8 cellular contexts compared by ENCODE assay signal in the genomic region with DNA sequence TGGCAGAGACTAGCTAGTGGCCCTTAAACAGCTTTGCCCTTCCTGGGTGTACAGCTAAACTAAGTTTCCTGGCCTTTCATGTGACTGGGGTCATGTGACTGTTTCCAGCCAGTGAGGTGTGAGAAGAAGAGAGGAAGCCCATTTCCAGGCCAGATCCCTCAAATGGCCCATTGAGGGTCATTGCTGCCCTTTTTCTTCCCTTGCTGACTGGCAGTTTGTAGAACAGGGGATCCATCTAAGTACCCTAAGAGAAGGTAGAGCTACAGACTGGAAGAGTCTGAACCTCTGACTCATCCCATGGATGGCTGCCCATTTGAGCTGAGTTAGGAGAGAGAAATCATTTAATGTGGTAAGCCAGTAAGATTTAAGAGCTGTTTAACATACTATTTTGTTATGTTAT. TPM values are rescaled to one million over a fixed set of nuclear protein-coding genes. Genes with fewer than 3 reads are reported as not detected.
A peak's percentile ranks its signal among the peaks of the same experiment; 100 is the strongest.
DNase-seq lines count a peak whose midpoint lies in the region; ATAC-seq, FAIRE-seq and TF ChIP-seq lines count a peak whose summit lies in the region.

No MANE protein-coding gene starts in this region.

- DNase-seq in SIG-M5 treated with dmso at 0.1 percent for 504 hours (lab: John Stamatoyannopoulos, UW; ENCODE audit: unreplicated experiment): peak; percentile 29
- DNase-seq in SIG-M5 (lab: John Stamatoyannopoulos, UW): no peak
- DNase-seq in RCC 7860 (ENCODE audit: low spot score): peak; percentile 79
- DNase-seq in prostate gland (ENCODE audit: low spot score): peak; percentile 54
- DNase-seq in GM13977 (ENCODE audit: low spot score): no peak
- DNase-seq in NCI-H146 (lab: John Stamatoyannopoulos, UW): no peak

- in situ Hi-C loops in GM13977 (cut with MboI; ENCODE audit: low pct_unique_long_range_greater_than_20kb, low sequenced_read_pairs, unreplicated experiment): no loop called here

- intact Hi-C loops in prostate gland (cut with DNase I): loop anchor here (2.0 to 5.0 kb wide), 2 partner anchors 40 to 82 kb away; partner anchors contain the start of gene RAB3D

- H3K4me3 ChIP-seq in prostate gland: no peak overlapping the region

- no peaks in the 10 kb centered on the region for H3K9me3 ChIP-seq in prostate gland

- no peaks in the 10 kb centered on the region for H3K36me3 ChIP-seq in prostate gland

- no peak for ATAC-seq in HG02970 (IDR thresholded peaks at IDR 0.05; ENCODE audit: low FRiP score, unreplicated experiment)

- TF ChIP-seq POLR2A in prostate gland (IDR thresholded peaks at IDR 0.05): peak; percentile 18

- FAIRE-seq in RCC 7860 (lab: Jason Lieb, UNC): peak; percentile 80

- TF ChIP-seq CTCF in prostate gland (IDR thresholded peaks at IDR 0.05) (no peak), GM13977 (IDR thresholded peaks at IDR 0.05; ENCODE audit: extremely low read depth, insufficient read depth, missing control alignments) (no peak)

- H3K4me1 ChIP-seq in prostate gland (replicated peaks): peaks cover 15% of the 10 kb centered on the region

- H3K27ac ChIP-seq in cingulate gyrus (ENCODE audit: low read depth, low read length): peak overlapping the region; percentile 32
- H3K27ac ChIP-seq in prostate gland: peak overlapping the region; percentile 60 to 94

- H3K27me3 ChIP-seq in prostate gland (replicated peaks; ENCODE audit: insufficient read depth): no peaks in the 10 kb centered on the region

RNA-seq across cellular contexts. Expression of gene SWSAP1, which starts 2.8 kb away (rescaled TPM):
- 1 to 10 TPM; 4.1 to 6.3 TPM for total RNA-seq in prostate gland

RNA-seq across cellular contexts. Expression of gene EPOR, which starts 6.9 kb away (rescaled TPM):
- total RNA-seq in prostate gland: 1 to 10 TPM; 6.8 to 8.1 TPM

RNA-seq across cellular contexts. Expression of gene PLPPR2, which starts 22.0 kb away (rescaled TPM):
- 10 to 100 TPM; 33.9 to 86.1 TPM for total RNA-seq in prostate gland

RNA-seq across cellular contexts. Expression of gene CCDC159, which starts 30.9 kb away (rescaled TPM):
- 10 to 100 TPM; 51.5 to 52.4 TPM for total RNA-seq in prostate gland

RNA-seq across cellular contexts. Expression of gene TMEM205, which starts 31.2 kb away (rescaled TPM):
- total RNA-seq in prostate gland: 100 to 1,000 TPM; 219 to 541 TPM

Comparison
In these comparisons a context has a peak if more than half of its experiments do, and no peak if none do; other contexts are left out.
1. DNase-seq: peak in SIG-M5 treated with dmso at 0.1 percent for 504 hours (single experiment), RCC 7860 (single experiment) and prostate gland (single experiment); none in SIG-M5 (single experiment), GM13977 (single experiment) and NCI-H146 (single experiment).